ENCODE assay signal across 1 cellular context in the genomic region with DNA sequence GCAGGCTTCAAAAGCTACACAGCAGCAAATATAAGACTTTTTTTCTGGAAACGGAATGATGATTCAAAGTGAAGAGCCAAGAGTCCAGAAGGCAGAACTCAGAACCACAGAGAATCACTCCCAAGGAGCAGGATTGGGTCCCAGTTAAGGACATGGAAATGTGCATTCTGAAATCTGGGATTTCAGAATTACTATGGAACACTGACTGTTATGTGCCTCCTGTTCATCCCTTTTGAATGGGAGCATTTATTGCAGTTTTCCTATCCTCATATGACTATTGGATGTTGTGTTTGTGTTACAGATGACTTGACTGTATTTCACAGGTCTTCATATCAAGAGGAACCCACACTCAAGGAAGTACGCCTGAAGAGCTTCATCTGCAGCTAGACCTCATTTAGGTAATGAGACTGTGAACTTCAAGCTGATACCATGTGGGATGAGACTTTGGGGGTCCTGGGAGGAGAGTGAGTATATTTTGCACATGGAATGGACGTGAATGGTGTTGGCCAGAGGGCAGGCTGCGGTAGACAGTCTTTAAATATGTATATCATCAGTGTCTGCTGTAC.
TF ChIP-seq lines count a peak whose summit lies in the region.

No MANE protein-coding gene starts in this region.

TF ChIP-seq in K562, 482 proteins besides CTCF, POLR2A, EP300 and RAD21:
- TF ChIP-seq SNIP1 (IDR thresholded peaks at IDR 0.05; ENCODE audit: low read depth) (no peak), ZBTB17 (CRISPR knock-in tag; IDR thresholded peaks at IDR 0.05) (no peak), ZNF584 (CRISPR knock-in tag; IDR thresholded peaks at IDR 0.05; ENCODE audit: low read depth) (peak; percentile 95)
